ENCODE assay signal across 8 cellular contexts in genomic region chr11:61963282-61964057, GRCh38. TPM values are rescaled to one million over a fixed set of nuclear protein-coding genes. Genes with fewer than 3 reads are reported as not detected.
DNase-seq lines count a peak whose midpoint lies in the region; ATAC-seq and TF ChIP-seq lines count a peak whose summit lies in the region.

No MANE protein-coding gene starts in this region.

- ATAC-seq in lung (ENCODE audit: insufficient read depth, low FRiP score): no peak
- no peak for ATAC-seq in GM19395 (IDR thresholded peaks at IDR 0.05; ENCODE audit: unreplicated experiment)

- H3K4me2 ChIP-seq in OCI-LY1 (ENCODE audit: low read length): no peak overlapping the region; the same call in 1 of the 2 replicates

- H3F3A ChIP-seq in OCI-LY1 (ENCODE audit: insufficient read depth, low read length): no peaks in the 10 kb centered on the region; the same call in 1 of the 2 replicates

- intact Hi-C loops in transverse colon (cut with DNase I; ENCODE audit: low total_unique reads): no loop called here

- H3K4me1 ChIP-seq in OCI-LY1 (ENCODE audit: insufficient read depth, low read length, severe bottlenecking): peaks cover 44% of the 10 kb centered on the region
- peaks cover 12 to 18% of the 10 kb centered on the region in 2 donors for H3K4me1 ChIP-seq in lung (ENCODE audit: control insufficient read depth in 2 of 2, insufficient read depth in 2 of 2, low read length in 2 of 2)
- peaks cover 15 to 58% (median 33%) of the 10 kb centered on the region in 4 donors for H3K4me1 ChIP-seq in transverse colon

- H3K79me2 ChIP-seq in OCI-LY1 (ENCODE audit: insufficient read depth, low read length): peaks cover 10% of the 10 kb centered on the region

- H3K36me3 ChIP-seq in OCI-LY1 (ENCODE audit: insufficient read depth, low read length): peaks cover 33% of the 10 kb centered on the region
- peaks cover 4 to 18% of the 10 kb centered on the region in 2 donors for H3K36me3 ChIP-seq in lung (ENCODE audit: control insufficient read depth in 2 of 2, insufficient read depth in 2 of 2, low read length in 2 of 2)
- peaks cover 0 to 29% (median 14%) of the 10 kb centered on the region in 4 donors for H3K36me3 ChIP-seq in transverse colon

- DNase-seq in ELF-1 (ENCODE audit: low read depth, low spot score): peak; percentile 54
- DNase-seq in cardiac fibroblast (ENCODE audit: low read depth in 2 of 2): peak; percentile 89 to 91
- DNase-seq in lung (ENCODE audit: low spot score): no peak
- peak; percentile 45 for DNase-seq in transverse colon
- DNase-seq in NCI-H526 (lab: John Stamatoyannopoulos, UW): no peak
- DNase-seq in COLO668 (lab: John Stamatoyannopoulos, UW; ENCODE audit: unreplicated experiment): no peak

- H3K9me3 ChIP-seq in OCI-LY1 (ENCODE audit: low read length) (no peaks in the 10 kb centered on the region), lung (ENCODE audit: control insufficient read depth in 2 of 2, insufficient read depth in 1 of 2, low read length in 1 of 2) (no peaks in the 10 kb centered on the region), transverse colon (no peaks in the 10 kb centered on the region)

- H3K9ac ChIP-seq in OCI-LY1 (ENCODE audit: low read length): no peak overlapping the region

- no peaks in the 10 kb centered on the region for H3K9me2 ChIP-seq in OCI-LY1 (ENCODE audit: low read depth, low read length)

- H2AFZ ChIP-seq in OCI-LY1 (ENCODE audit: low read length): no peak overlapping the region

- no peaks in the 10 kb centered on the region for H3K27me3 ChIP-seq in OCI-LY1 (ENCODE audit: insufficient read depth, low read length)
- H3K27me3 ChIP-seq in lung (ENCODE audit: control insufficient read depth, insufficient read depth): no peaks in the 10 kb centered on the region
- H3K27me3 ChIP-seq in transverse colon: no peaks in the 10 kb centered on the region

- peak; percentile 35 for TF ChIP-seq POLR2A in transverse colon (IDR thresholded peaks at IDR 0.05)

- TF ChIP-seq EP300 in transverse colon (IDR thresholded peaks at IDR 0.05; ENCODE audit: low read depth): no peak

- in situ Hi-C loops in transverse colon (cut with MboI; ENCODE audit: low pct_ligation_motif_present in 1 of 4, low pct_unique_long_range_greater_than_20kb in 1 of 4, low sequenced_read_pairs in 3 of 4): no loop called here

- H3K27ac ChIP-seq in OCI-LY1 (ENCODE audit: low read depth, low read length, poor library complexity, severe bottlenecking) (peak overlapping the region; percentile 37), lung (ENCODE audit: low read depth in 1 of 2, low read length in 1 of 2) (peak overlapping the region; percentile 41 to 71), transverse colon (peak overlapping the region; percentile 99 to 100 (median 100))

- 17 to 27% methylated on average over 10 of the region's 10 CpGs for WGBS in lung, 2 donors
- 20 to 40% methylated on average over 5 to 10 of the region's 10 CpGs for WGBS in transverse colon (ENCODE audit: low coverage in 1 of 2), 2 donors

- H3K4me3 ChIP-seq in OCI-LY1 (ENCODE audit: low read depth, low read length, poor library complexity, severe bottlenecking) (no peak overlapping the region), cardiac fibroblast (replicated peaks in 1 of 2; ENCODE audit: low read depth in 2 of 2, low read length in 2 of 2) (peak overlapping the region; percentile 85 to 98), lung (no peak overlapping the region), transverse colon (peak overlapping the region in 1 of 4 donors; percentile 95)

- TF ChIP-seq CTCF in OCI-LY1 (IDR thresholded peaks at IDR 0.05; ENCODE audit: low read length) (no peak), cardiac fibroblast (IDR thresholded peaks at IDR 0.05; ENCODE audit: low read depth, low read length) (no peak), lung (IDR thresholded peaks at IDR 0.05; ENCODE audit: control extremely low read depth, extremely low read depth) (no peak), transverse colon (IDR thresholded peaks at IDR 0.05) (no peak)

- H4K20me1 ChIP-seq in OCI-LY1 (ENCODE audit: insufficient read depth, low read length): no peaks in the 10 kb centered on the region

RNA-seq across cellular contexts. Expression of gene FTH1, which starts 4.0 kb away (rescaled TPM):
- total RNA-seq in lung (1,000 to 10,000 TPM; 1,737 to 4,072 TPM), transverse colon (1,000 to 10,000 TPM; 2,288 to 6,007 (median 4,694) TPM)
- polyA plus RNA-seq in lung: over 10,000 TPM in 1 of 2 donors, 1,000 to 10,000 TPM in 1; 6,299 to 24,273 TPM

RNA-seq across cellular contexts. Expression of gene BEST1, which starts 13.3 kb away (rescaled TPM):
- total RNA-seq in lung (10 to 100 TPM in 1 of 2 donors, 1 to 10 TPM in 1; 4.9 to 16.6 TPM), transverse colon (1 to 10 TPM in 3 of 4 donors, under 1 TPM in 1; 0.40 to 3.7 (median 2.6) TPM)
- 10 to 100 TPM in 1 of 2 donors, 1 to 10 TPM in 1; 6.1 to 27.3 TPM for polyA plus RNA-seq in lung

RNA-seq across cellular contexts. Expression of gene RAB3IL1, which starts 46.1 kb away (rescaled TPM):
- total RNA-seq in lung (10 to 100 TPM in 1 of 2 donors, 1 to 10 TPM in 1; 8.8 to 10.9 TPM), transverse colon (1 to 10 TPM; 1.2 to 7.6 (median 5.9) TPM)
- polyA plus RNA-seq in lung: 10 to 100 TPM in 1 of 2 donors, 1 to 10 TPM in 1; 6.7 to 20.8 TPM

Comparison
In these comparisons a context has a peak if more than half of its experiments do, and no peak if none do; other contexts are left out.
1. DNase-seq: peak in ELF-1 (single experiment), cardiac fibroblast (2 of 2) and transverse colon (single experiment); none in lung (single experiment), NCI-H526 (0 of 2) and COLO668 (single experiment).
2. H3K27ac ChIP-seq: peak in every context shown above with its lines; median percentile 100 in transverse colon; 56 in lung; 37 in OCI-LY1.
3. H3K4me3 ChIP-seq: peak in cardiac fibroblast (2 of 2); none in OCI-LY1 (single experiment) and lung (single experiment).